In the genomic region with DNA sequence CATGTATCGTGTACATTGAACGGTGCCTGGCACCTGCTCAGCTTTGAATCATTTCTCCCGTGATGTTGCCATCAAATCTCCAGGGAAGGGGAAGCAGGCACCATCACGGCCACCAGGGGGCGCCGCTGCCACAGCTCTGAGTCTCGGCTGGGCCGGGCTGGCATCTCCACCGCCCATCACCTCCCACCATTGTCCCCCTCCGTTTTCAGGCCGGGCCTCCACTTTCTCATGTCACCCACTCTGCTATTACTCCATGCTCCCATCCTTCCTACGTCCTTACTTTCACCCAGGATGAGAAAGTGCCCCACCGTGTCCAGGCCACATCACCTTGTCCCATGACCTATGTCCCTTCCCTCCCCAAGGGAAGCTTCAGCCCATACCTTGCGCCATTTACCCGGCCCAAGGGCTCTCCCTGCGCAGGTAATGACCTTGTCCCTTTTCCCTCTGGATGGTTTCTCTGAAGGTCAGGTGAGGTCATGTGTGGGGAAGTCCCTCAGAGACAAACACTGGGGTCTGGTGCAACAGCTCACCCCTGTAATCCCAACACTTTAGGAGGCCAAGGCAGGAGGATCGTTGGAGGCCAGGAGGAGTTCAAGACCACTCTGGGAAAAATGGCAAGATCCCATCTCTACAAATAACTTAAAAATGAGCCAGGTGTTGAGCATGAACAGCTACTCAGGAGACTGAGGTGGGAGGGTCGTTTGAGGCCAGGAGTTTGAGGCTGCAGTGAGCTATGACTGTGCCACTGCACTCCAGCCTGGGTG, we compare ENCODE assay signal across 9 cellular contexts. TPM values are rescaled to one million over a fixed set of nuclear protein-coding genes. Genes with fewer than 3 reads are reported as not detected.
A peak's percentile ranks its signal among the peaks of the same experiment; 100 is the strongest.
DNase-seq lines count a peak whose midpoint lies in the region; ATAC-seq, FAIRE-seq and TF ChIP-seq lines count a peak whose summit lies in the region.
"Had no signal": no experiment of that assay in that cellular context is flagged by ENCODE, and none has a peak within 500 bp of the region (broad histone marks: within the 10 kb centered on the region; RNA-seq: fewer than 3 reads in every experiment).

No MANE protein-coding gene starts in this region.

- DNase-seq in NCI-H187 (lab: John Stamatoyannopoulos, UW) (peak; percentile 59 to 71), NCI-H187 treated with DMSO at 0.1 percent for 48 hours (lab: John Stamatoyannopoulos, UW) (no peak), NCI-H2227 (lab: John Stamatoyannopoulos, UW; ENCODE audit: unreplicated experiment) (peak; percentile 90), bronchial epithelial cell (ENCODE audit: low read depth) (peak; percentile 30), kidney epithelial cell (ENCODE audit: low read depth) (no peak)
- peak; percentile 55 for DNase-seq in activated CD4-positive, CD25-positive, alpha-beta regulatory T cell treated with anti-CD3 and anti-CD28 coated beads, Interleukin-2, amount 50 U/mL, for 16 hours (ENCODE audit: low read depth, low spot score)
- peak; percentile 85 to 88 for DNase-seq in stimulated activated CD4-positive, alpha-beta T cell treated with anti-CD3 and anti-CD28 coated beads, Interleukin-2, amount 100 ng/mL, for 24 hours

- H3K27me3 ChIP-seq in bronchial epithelial cell (ENCODE audit: control insufficient read depth, insufficient read depth, low read length) (no peaks in the 10 kb centered on the region), kidney epithelial cell (ENCODE audit: control insufficient read depth, insufficient read depth, low read length) (no peaks in the 10 kb centered on the region)

- peak; percentile 93 for TF ChIP-seq CTCF in bronchial epithelial cell (IDR thresholded peaks at IDR 0.05; ENCODE audit: insufficient read depth, low read length, severe bottlenecking)
- peak; percentile 97 for TF ChIP-seq CTCF in kidney epithelial cell (IDR thresholded peaks at IDR 0.05; ENCODE audit: insufficient read depth, low read length, poor library complexity, severe bottlenecking)

- H3K36me3 ChIP-seq in bronchial epithelial cell (ENCODE audit: control insufficient read depth, insufficient read depth, low read length), result no peaks in the 10 kb centered on the region
- H3K36me3 ChIP-seq in kidney epithelial cell (ENCODE audit: control insufficient read depth, insufficient read depth, low read length), result no peaks in the 10 kb centered on the region

- peak; percentile 76 for ATAC-seq in HG03103 (IDR thresholded peaks at IDR 0.05; ENCODE audit: low read depth, unreplicated experiment)

- no peak for FAIRE-seq in bronchial epithelial cell (lab: Jason Lieb, UNC)
- FAIRE-seq: A204.1 had no signal

- H3K4me3 ChIP-seq in bronchial epithelial cell (ENCODE audit: low read depth, low read length) (no peak overlapping the region), kidney epithelial cell (ENCODE audit: low read depth, low read length) (no peak overlapping the region)

RNA-seq across cellular contexts. Expression of gene OCM2, which starts 31.8 kb away (rescaled TPM):
- total RNA-seq in bronchial epithelial cell (not detected in 2 replicates), kidney epithelial cell (not detected in 2 replicates)

Comparison
In these comparisons a context has a peak if more than half of its experiments do, and no peak if none do; other contexts are left out.
1. DNase-seq: peak in NCI-H187 (2 of 2), NCI-H2227 (single experiment), activated CD4-positive, CD25-positive, alpha-beta regulatory T cell treated with anti-CD3 and anti-CD28 coated beads, Interleukin-2, amount 50 U/mL, for 16 hours (single experiment), bronchial epithelial cell (single experiment) and stimulated activated CD4-positive, alpha-beta T cell treated with anti-CD3 and anti-CD28 coated beads, Interleukin-2, amount 100 ng/mL, for 24 hours (2 of 2); none in NCI-H187 treated with DMSO at 0.1 percent for 48 hours (single experiment) and kidney epithelial cell (single experiment).